ENCODE assay signal across 8 cellular contexts in the genomic region with DNA sequence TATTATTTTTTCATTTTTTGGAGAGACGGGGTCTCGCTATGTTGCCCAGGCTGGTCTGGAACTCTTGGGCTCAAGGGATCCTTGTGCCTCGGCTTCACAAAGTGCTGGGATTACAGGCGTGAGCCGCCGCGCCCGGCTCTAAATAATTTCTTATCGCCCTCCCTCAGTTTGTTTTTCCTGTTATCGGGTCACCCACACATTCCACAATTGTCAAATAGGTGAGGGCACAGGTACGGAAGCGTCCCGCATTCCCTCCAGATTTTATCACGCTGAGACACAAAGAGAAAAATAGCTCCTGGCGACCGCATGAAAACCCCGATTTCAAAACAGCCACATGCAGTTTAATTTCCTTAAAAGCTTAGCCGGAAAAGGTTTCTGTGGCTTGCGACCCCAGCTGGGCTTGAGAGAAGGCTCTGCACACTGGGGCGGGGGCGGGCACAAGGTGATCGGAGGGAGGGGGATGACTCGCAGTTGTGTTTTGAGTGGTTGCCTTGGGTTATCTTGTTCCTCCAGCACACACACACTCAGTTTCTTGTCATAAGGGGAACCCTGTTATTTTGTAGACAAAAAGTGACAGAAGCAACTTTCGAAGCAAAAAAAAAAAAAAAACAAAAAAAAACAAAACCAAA. TPM values are rescaled to one million over a fixed set of nuclear protein-coding genes. Genes with fewer than 3 reads are reported as not detected.
DNase-seq lines count a peak whose midpoint lies in the region; ATAC-seq, FAIRE-seq and TF ChIP-seq lines count a peak whose summit lies in the region.

No MANE protein-coding gene starts in this region.

- 3% methylated on average over 23 of the region's 24 CpGs for WGBS in GM12878 (ENCODE audit: insufficient coverage, insufficient replicate concordance, low lambda C conversion rate, missing lambda C conversion rate)

- TF ChIP-seq POLR2A in GM12878 (IDR thresholded peaks at IDR 0.05; ENCODE audit: low read depth, low read length) = no peak

- peak overlapping the region; percentile 60 for H2AFZ ChIP-seq in GM12878 (ENCODE audit: control insufficient read depth, low read depth, low read length)

- SMC1A ChIA-PET in GM12878 (lab: Charles Lee; ENCODE audit: uncharacterized antibody, unreplicated experiment) = interaction anchor here (1.0 to 7.7 kb wide), 12 partner anchors 12 to 372 kb away, joined by 3 to 81 read pairs (median 7); no protein-coding TSS in a partner anchor

- RAD21 ChIA-PET in GM12878 (lab: Charles Lee; ENCODE audit: unreplicated experiment) = interaction anchor here (0.7 to 5.3 kb wide), 15 partner anchors 8 to 516 kb away, joined by 3 to 127 read pairs (median 5); no protein-coding TSS in a partner anchor

- TF ChIP-seq CTCF in A673 (conservative IDR thresholded peaks at IDR 0.05; ENCODE audit: low read depth, low read length) = no peak
- 0 out of 6 replicates have a peak, but pooled peaks of 1 of the 3 experiments have one; percentile 2 for TF ChIP-seq CTCF in GM12878 (IDR thresholded peaks at IDR 0.05 in 2 of 3, conservative IDR thresholded peaks at IDR 0.05 in 1 of 3; ENCODE audit: control insufficient read depth in 2 of 3, extremely low read depth in 1 of 3, insufficient read depth in 1 of 3, low read depth in 3 of 3, low read length in 3 of 3)

- no peak for TF ChIP-seq RAD21 in GM12878 (IDR thresholded peaks at IDR 0.05; ENCODE audit: insufficient read depth, low read depth, low read length)

- H3K27me3 ChIP-seq in A673 (replicated peaks; ENCODE audit: insufficient read depth, low read depth, low read length, poor library complexity) (no peaks in the 10 kb centered on the region), GM12878 (replicated peaks in 1 of 2; ENCODE audit: control insufficient read depth in 2 of 2, insufficient read depth in 2 of 2, low read length in 1 of 2) (no peaks in the 10 kb centered on the region)

- intact Hi-C loops in A673 (cut with micrococcal nuclease; ENCODE audit: unreplicated experiment) (loop anchor here (10.0 kb wide), 1 partner anchor 372 kb away; no protein-coding TSS in a partner anchor), GM12878 (cut with micrococcal nuclease; ENCODE audit: unreplicated experiment) (loop anchor here (2.0 to 10.0 kb wide), 5 partner anchors 52 to 332 kb away; no protein-coding TSS in a partner anchor)

- ATAC-seq in GM19397 (IDR thresholded peaks at IDR 0.05; ENCODE audit: unreplicated experiment) = peak; percentile 20
- peak; percentile 20 for ATAC-seq in HG03469 (IDR thresholded peaks at IDR 0.05; ENCODE audit: unreplicated experiment)
- ATAC-seq in GM12878 = peak; percentile 62

- BruUV-seq in A673 (replicated peaks; lab: Mats Ljungman, UMichigan) (no TSS peak), GM12878 (replicated peaks; lab: Mats Ljungman, UMichigan) (no TSS peak)

- H3K79me2 ChIP-seq in GM12878 (ENCODE audit: control insufficient read depth, insufficient read depth, low read length) = peaks cover 32% of the 10 kb centered on the region

- H3K9me3 ChIP-seq in A673 (ENCODE audit: low read depth, low read length, poor library complexity, severe bottlenecking) = no peaks in the 10 kb centered on the region
- no peaks in the 10 kb centered on the region for H3K9me3 ChIP-seq in GM12878 (replicated peaks; ENCODE audit: control insufficient read depth, insufficient read depth, low read length)

- DNase-seq in A673 (ENCODE audit: low spot score) = peak; percentile 78
- DNase-seq in T-helper 9 cell = peak; percentile 75
- DNase-seq in GM12878 (ENCODE audit: low read depth, low spot score) = peak; percentile 85
- DNase-seq in left kidney (ENCODE audit: low read depth, low spot score) = peak; percentile 90
- peak; percentile 71 to 81 for DNase-seq in stimulated activated CD4-positive, alpha-beta T cell treated with anti-CD3 and anti-CD28 coated beads, Interleukin-4, amount 100 ng/mL, for 48 hours (ENCODE audit: low read depth in 2 of 2)
- DNase-seq in NCI-H526 treated with DMSO at 0.1 percent for 48 hours (lab: John Stamatoyannopoulos, UW) = no peak

- no peak for FAIRE-seq in GM12878 (lab: Jason Lieb, UNC)

- H3K4me3 ChIP-seq in A673 (ENCODE audit: low read depth, low read length, poor library complexity, severe bottlenecking) = peak overlapping the region; percentile 89
- peak overlapping the region; percentile 86 for H3K4me3 ChIP-seq in GM12878

- no peaks in the 10 kb centered on the region for H4K20me1 ChIP-seq in GM12878 (ENCODE audit: control insufficient read depth, insufficient read depth)

- TF ChIP-seq EP300 in GM12878 (IDR thresholded peaks at IDR 0.05; ENCODE audit: borderline replicate concordance in 1 of 2, control insufficient read depth in 1 of 2, low read depth in 2 of 2, low read length in 2 of 2) = no peak; a peak in 1 of 4 replicates

- CTCF ChIA-PET in A673 (lab: Charles Lee) = interaction anchor here (0.9 to 2.9 kb wide), 2 partner anchors 19 to 181 kb away, joined by 6 to 18 read pairs; no protein-coding TSS in a partner anchor
- CTCF ChIA-PET in GM12878 (lab: Yijun Ruan, JAX) = interaction anchor here (0.5 to 5.1 kb wide), 14 partner anchors 12 to 319 kb away, joined by 3 to 94 read pairs (median 4); no protein-coding TSS in a partner anchor

- H3K27ac ChIP-seq in A673 (ENCODE audit: low read depth, low read length, poor library complexity, severe bottlenecking) (peak overlapping the region; percentile 87), GM12878 (ENCODE audit: control insufficient read depth, insufficient read depth) (peak overlapping the region; percentile 91)

- peaks cover 25% of the 10 kb centered on the region for H3K4me1 ChIP-seq in A673 (ENCODE audit: insufficient read depth, low read length, poor library complexity, severe bottlenecking)
- peaks cover 23% of the 10 kb centered on the region for H3K4me1 ChIP-seq in GM12878 (ENCODE audit: control insufficient read depth, insufficient read depth, low read length)

- peak overlapping the region; percentile 89 for H3K9ac ChIP-seq in GM12878 (ENCODE audit: control insufficient read depth, insufficient read depth, low read length)

- H3K36me3 ChIP-seq in A673 (ENCODE audit: insufficient read depth, low read length, poor library complexity, severe bottlenecking) (no peaks in the 10 kb centered on the region), GM12878 (ENCODE audit: control insufficient read depth in 2 of 2, insufficient read depth in 2 of 2, low read length in 1 of 2) (no peaks in the 10 kb centered on the region)

- H3K4me2 ChIP-seq in GM12878 (ENCODE audit: control insufficient read depth, insufficient read depth) = peak overlapping the region; percentile 96

- in situ Hi-C loops in GM12878 (cut with MboI) = loop anchor here (10.0 kb wide), 1 partner anchor 372 kb away; no protein-coding TSS in a partner anchor

- POLR2A ChIA-PET in A673 (lab: Charles Lee; ENCODE audit: low non-redundant PET) (no interaction called here), GM12878 (lab: Charles Lee) (interaction anchor here (0.6 to 1.5 kb wide), 8 partner anchors 20 to 236 kb away, joined by 3 to 9 read pairs (median 6); no protein-coding TSS in a partner anchor)

TF ChIP-seq in GM12878, 131 proteins besides CTCF, POLR2A, EP300 and RAD21 (continues in another document):
- no peak for TF ChIP-seq BCL11A (IDR thresholded peaks at IDR 0.05; ENCODE audit: low read depth, low read length)
- TF ChIP-seq, protein P1, sequence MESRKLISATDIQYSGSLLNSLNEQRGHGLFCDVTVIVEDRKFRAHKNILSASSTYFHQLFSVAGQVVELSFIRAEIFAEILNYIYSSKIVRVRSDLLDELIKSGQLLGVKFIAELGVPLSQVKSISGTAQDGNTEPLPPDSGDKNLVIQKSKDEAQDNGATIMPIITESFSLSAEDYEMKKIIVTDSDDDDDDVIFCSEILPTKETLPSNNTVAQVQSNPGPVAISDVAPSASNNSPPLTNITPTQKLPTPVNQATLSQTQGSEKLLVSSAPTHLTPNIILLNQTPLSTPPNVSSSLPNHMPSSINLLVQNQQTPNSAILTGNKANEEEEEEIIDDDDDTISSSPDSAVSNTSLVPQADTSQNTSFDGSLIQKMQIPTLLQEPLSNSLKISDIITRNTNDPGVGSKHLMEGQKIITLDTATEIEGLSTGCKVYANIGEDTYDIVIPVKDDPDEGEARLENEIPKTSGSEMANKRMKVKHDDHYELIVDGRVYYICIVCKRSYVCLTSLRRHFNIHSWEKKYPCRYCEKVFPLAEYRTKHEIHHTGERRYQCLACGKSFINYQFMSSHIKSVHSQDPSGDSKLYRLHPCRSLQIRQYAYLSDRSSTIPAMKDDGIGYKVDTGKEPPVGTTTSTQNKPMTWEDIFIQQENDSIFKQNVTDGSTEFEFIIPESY (IDR thresholded peaks at IDR 0.05) = no peak
- TF ChIP-seq ZSCAN29 (IDR thresholded peaks at IDR 0.05) = 0 out of 2 replicates have a peak, but pooled peaks have one; percentile 53

RNA-seq across cellular contexts. Expression of gene IQGAP2, which starts 0.7 kb away (rescaled TPM):
- total RNA-seq in A673 (2021) = 26.8 and 34.0 TPM in 2 replicates
- 115 and 127 TPM in 2 replicates for total RNA-seq in GM12878 (2013; cell fraction: nucleolus; rRNA removed)
- total RNA-seq in GM12878 (2014; rRNA removed) = 23.6 and 29.4 TPM in 2 replicates
- 41.4 and 41.9 TPM in 2 replicates for total RNA-seq in GM12878 (2014; rRNA removed; fragmentation: Illumina TruSeq; extraction: Trizol)
- 26.9 and 28.2 TPM in 2 replicates for total RNA-seq in GM12878 (2021)
- polyA plus RNA-seq in GM12878 (2011; ENCODE audit: low read depth) = 11.2 TPM
- 28.8 and 41.4 TPM in 2 replicates for polyA plus RNA-seq in GM12878 (2011; rRNA removed)
- polyA plus RNA-seq in GM12878 (2011; cell fraction: cytosol; rRNA removed) = 13.8 and 17.3 TPM in 2 replicates
- 23.5 and 24.0 TPM in 2 replicates for polyA plus RNA-seq in GM12878 (2011; cell fraction: nucleus; rRNA removed)
- polyA plus RNA-seq in GM12878 (2012) = 16.7 and 20.3 TPM in 2 replicates
- polyA plus RNA-seq in GM12878 (2014; fragmentation: Illumina TruSeq; extraction: Trizol) = 41.4 and 50.8 TPM in 2 replicates
- 10 to 100 TPM; 17.7 to 17.9 TPM for polyA plus RNA-seq in GM12878 (2014; fragmentation: Nextera tagmentation; extraction: Ambion mirVana)
- polyA plus RNA-seq in GM12878 (2014; rRNA removed) = 17.5 and 17.9 TPM in 2 replicates
- polyA plus RNA-seq in GM12878 (2016; fragmentation: Nextera tagmentation; extraction: Ambion mirVana) = 10 to 100 TPM; 14.5 to 20.1 TPM
- polyA minus RNA-seq in GM12878 (2011; rRNA and poly(A)+ RNA removed) = 35.3 and 36.6 TPM in 2 replicates
- polyA minus RNA-seq in GM12878 (2011; cell fraction: cytosol; rRNA and poly(A)+ RNA removed) = 16.3 and 23.2 TPM in 2 replicates
- polyA minus RNA-seq in GM12878 (2011; cell fraction: nucleus; rRNA and poly(A)+ RNA removed) = 19.8 and 27.7 TPM in 2 replicates
